Comparison of ENCODE assay signal across 22 cellular contexts in genomic region chr22:45485271-45485670, GRCh38. TPM values are rescaled to one million over a fixed set of nuclear protein-coding genes. Genes with fewer than 3 reads are reported as not detected.
A peak's percentile ranks its signal among the peaks of the same experiment; 100 is the strongest.
DNase-seq lines count a peak whose midpoint lies in the region; ATAC-seq and TF ChIP-seq lines count a peak whose summit lies in the region.
"Had no signal": no experiment of that assay in that cellular context is flagged by ENCODE, and none has a peak within 500 bp of the region (broad histone marks: within the 10 kb centered on the region; RNA-seq: fewer than 3 reads in every experiment).

No MANE protein-coding gene starts in this region.

- H3K23ac ChIP-seq in mesenchymal stem cell (ENCODE audit: low read length in 2 of 2), result no peak overlapping the region

- H2AFZ ChIP-seq in mesenchymal stem cell (ENCODE audit: low read depth, low read length) (no peak overlapping the region), smooth muscle cell (ENCODE audit: low read depth) (no peak overlapping the region)

- H3K9ac ChIP-seq in mesenchymal stem cell (ENCODE audit: low read length) (no peak overlapping the region), smooth muscle cell (ENCODE audit: low read depth) (no peak overlapping the region)

- H3K9me3 Mint-ChIP-seq in progenitor cell of endocrine pancreas (ENCODE audit: low read depth), result peaks cover 21% of the 10 kb centered on the region

- H3K4me1 ChIP-seq in ascending aorta (peaks cover 3 to 16% of the 10 kb centered on the region in 2 donors), mesenchymal stem cell (ENCODE audit: control insufficient read depth, insufficient read depth, low read depth, low read length) (no peaks in the 10 kb centered on the region), smooth muscle cell (ENCODE audit: low read depth) (no peaks in the 10 kb centered on the region)
- H3K4me1 ChIP-seq: Peyer's patch had no signal

- ATAC-seq in GM21526 (IDR thresholded peaks at IDR 0.05; ENCODE audit: low FRiP score, unreplicated experiment), result no peak
- ATAC-seq: GM12878 had no signal

- no peak overlapping the region for H3K4me3 Mint-ChIP-seq in progenitor cell of endocrine pancreas (ENCODE audit: low read depth)
- H3K4me3 Mint-ChIP-seq: CD14-positive monocyte, H9 had no signal

- no peaks in the 10 kb centered on the region for H3K79me1 ChIP-seq in mesenchymal stem cell (replicated peaks; ENCODE audit: low read length, poor library complexity, severe bottlenecking)

- no peaks in the 10 kb centered on the region for H3K9me3 ChIP-seq in ascending aorta
- H3K9me3 ChIP-seq in mesenchymal stem cell (ENCODE audit: control insufficient read depth, low read length), result no peaks in the 10 kb centered on the region
- no peaks in the 10 kb centered on the region for H3K9me3 ChIP-seq in smooth muscle cell (replicated peaks; ENCODE audit: low read depth)
- H3K9me3 ChIP-seq: Peyer's patch had no signal

- no peaks in the 10 kb centered on the region for H4K20me1 ChIP-seq in smooth muscle cell (ENCODE audit: low read depth)

- no peak overlapping the region for H3K18ac ChIP-seq in mesenchymal stem cell (ENCODE audit: low read depth in 1 of 2, low read length in 2 of 2)

- no peak overlapping the region for H2BK5ac ChIP-seq in mesenchymal stem cell (ENCODE audit: low read depth, low read length, poor library complexity, severe bottlenecking)

- H3K27ac Mint-ChIP-seq in progenitor cell of endocrine pancreas, result no peak overlapping the region
- H3K27ac Mint-ChIP-seq: CD14-positive monocyte, H9 had no signal

- no peak overlapping the region for H2BK15ac ChIP-seq in mesenchymal stem cell (ENCODE audit: low read depth, poor library complexity, severe bottlenecking)

- H3K36me3 ChIP-seq in ascending aorta, result no peaks in the 10 kb centered on the region
- no peaks in the 10 kb centered on the region for H3K36me3 ChIP-seq in mesenchymal stem cell (ENCODE audit: control insufficient read depth in 1 of 2, insufficient read depth in 2 of 2, low read depth in 1 of 2, low read length in 2 of 2)
- no peaks in the 10 kb centered on the region for H3K36me3 ChIP-seq in smooth muscle cell (ENCODE audit: low read depth)
- H3K36me3 ChIP-seq: Peyer's patch had no signal

- H3K4ac ChIP-seq in mesenchymal stem cell (ENCODE audit: low read depth in 1 of 2, low read length in 2 of 2), result no peak overlapping the region

- H3K4me3 ChIP-seq in ascending aorta (no peak overlapping the region), mesenchymal stem cell (ENCODE audit: insufficient read depth in 1 of 2, low read depth in 1 of 2, low read length in 2 of 2) (no peak overlapping the region), smooth muscle cell (no peak overlapping the region)
- H3K4me3 ChIP-seq: GM12878, Peyer's patch had no signal

- no peak overlapping the region for H2BK12ac ChIP-seq in mesenchymal stem cell (ENCODE audit: low read length in 2 of 2)

- H3K27me3 Mint-ChIP-seq in progenitor cell of endocrine pancreas, result no peaks in the 10 kb centered on the region

- no peak overlapping the region for H2AK5ac ChIP-seq in mesenchymal stem cell (ENCODE audit: low read length, severe bottlenecking)

- H3K27ac ChIP-seq in ascending aorta (peak overlapping the region; percentile 59 to 62), mesenchymal stem cell (ENCODE audit: low read length, poor library complexity, severe bottlenecking) (no peak overlapping the region), smooth muscle cell (ENCODE audit: low read depth) (peak overlapping the region; percentile 77)
- H3K27ac ChIP-seq: HL-60, Peyer's patch had no signal

- 93% methylated on average over 4 of the region's 4 CpGs for WGBS in mesenchymal stem cell
- WGBS in smooth muscle cell (ENCODE audit: low lambda C conversion rate), result 55% methylated on average over 4 of the region's 4 CpGs

- no peaks in the 10 kb centered on the region for H3F3A ChIP-seq in smooth muscle cell (ENCODE audit: low read depth)

- no peak overlapping the region for H3K4me2 ChIP-seq in mesenchymal stem cell (ENCODE audit: low read length, poor library complexity, severe bottlenecking)
- H3K4me2 ChIP-seq in smooth muscle cell, result peak overlapping the region; percentile 26

- no peak overlapping the region for H2BK120ac ChIP-seq in mesenchymal stem cell (ENCODE audit: low read depth, low read length)

- TF ChIP-seq CTCF in ascending aorta (IDR thresholded peaks at IDR 0.05) (no peak), smooth muscle cell (IDR thresholded peaks at IDR 0.05; ENCODE audit: borderline replicate concordance, insufficient read depth, poor library complexity, severe bottlenecking) (no peak), progenitor cell of endocrine pancreas (IDR thresholded peaks at IDR 0.05; ENCODE audit: unreplicated experiment) (no peak)

- no peaks in the 10 kb centered on the region for H3K79me2 ChIP-seq in smooth muscle cell (ENCODE audit: low read depth)

- intact Hi-C loops in ascending aorta (cut with DNase I), result loop anchor here (2.0 kb wide), 1 partner anchor 20 kb away; no protein-coding TSS in a partner anchor

- no peak overlapping the region for H4K91ac ChIP-seq in mesenchymal stem cell (ENCODE audit: low read length)

- H3K36me3 Mint-ChIP-seq in progenitor cell of endocrine pancreas (ENCODE audit: insufficient read depth), result peaks cover 2% of the 10 kb centered on the region
- H3K36me3 Mint-ChIP-seq: CD14-positive monocyte had no signal

- DNase-seq in EH (ENCODE audit: low read depth), result peak; percentile 53
- no peak for DNase-seq in ascending aorta (ENCODE audit: low spot score in 2 of 2)
- DNase-seq in mesenchymal stem cell, result peak; percentile 81
- no peak for DNase-seq in smooth muscle cell (lab: John Stamatoyannopoulos, UW; ENCODE audit: unreplicated experiment)
- no peak for DNase-seq in activated CD8-positive, alpha-beta memory T cell treated with anti-CD3 and anti-CD28 coated beads for 24 hours
- no peak for DNase-seq in progenitor cell of endocrine pancreas (ENCODE audit: low spot score, unreplicated experiment)
- no peak for DNase-seq in NCI-H2171 treated with DMSO at 0.1 percent for 48 hours (lab: John Stamatoyannopoulos, UW)
- DNase-seq: DMS79; H9; KG1; NCI-H1092 treated with DMSO at 0.1 percent for 48 hours; NCI-H1436 treated with DMSO at 0.1 percent for 48 hours; NCI-H2029; NCI-H345; NCI-H524; NCI-H774; NK-92 treated with Interleukin-12 subunit alpha and Interleukin-12 subunit beta, amount 100 ng/mL, for 24 hours; Peyer's patch had no signal

- peaks cover 14% of the 10 kb centered on the region for H3K4me1 Mint-ChIP-seq in progenitor cell of endocrine pancreas (ENCODE audit: low read depth)
- H3K4me1 Mint-ChIP-seq: CD14-positive monocyte had no signal

- no peak overlapping the region for H4K8ac ChIP-seq in mesenchymal stem cell (ENCODE audit: low read length)

- H3K27me3 ChIP-seq in ascending aorta (no peaks in the 10 kb centered on the region), mesenchymal stem cell (ENCODE audit: control insufficient read depth in 1 of 2, insufficient read depth in 1 of 2, low read length in 2 of 2) (peaks cover 0 to 5% of the 10 kb centered on the region in 2 experiments), smooth muscle cell (ENCODE audit: low read depth) (no peaks in the 10 kb centered on the region)
- H3K27me3 ChIP-seq: Peyer's patch had no signal

- no peak overlapping the region for H3K14ac ChIP-seq in mesenchymal stem cell (ENCODE audit: low read length in 2 of 2)

RNA-seq across cellular contexts. Expression of gene FBLN1, which starts 17.4 kb away (rescaled TPM):
- total RNA-seq in ascending aorta (580 TPM), smooth muscle cell (86.4 and 90.9 TPM in 2 replicates), progenitor cell of endocrine pancreas (257 and 258 TPM in 2 replicates)
- 190 TPM for polyA plus RNA-seq in mesenchymal stem cell (2013, experiment 1 of 2)
- 191 TPM for polyA plus RNA-seq in mesenchymal stem cell (2013, experiment 2 of 2)
- 288 and 296 TPM in 2 replicates for polyA plus RNA-seq in smooth muscle cell

Comparison
In these comparisons a context has a peak if more than half of its experiments do, and no peak if none do; other contexts are left out.
1. DNase-seq: peak in EH (single experiment) and mesenchymal stem cell (single experiment); none in ascending aorta (0 of 2), smooth muscle cell (single experiment), activated CD8-positive, alpha-beta memory T cell treated with anti-CD3 and anti-CD28 coated beads for 24 hours (single experiment), progenitor cell of endocrine pancreas (single experiment) and NCI-H2171 treated with DMSO at 0.1 percent for 48 hours (single experiment).